In genomic region chr12:124994435-124994975, GRCh38 we compare ENCODE assay signal across 8 cellular contexts. TPM values are rescaled to one million over a fixed set of nuclear protein-coding genes. Genes with fewer than 3 reads are reported as not detected.
DNase-seq lines count a peak whose midpoint lies in the region; ATAC-seq lines count a peak whose summit lies in the region.

No MANE protein-coding gene starts in this region.

- no peaks in the 10 kb centered on the region for H3K36me3 ChIP-seq in CD4-positive, alpha-beta memory T cell (ENCODE audit: insufficient read depth, low read length)
- H3K36me3 ChIP-seq in NT2/D1 (ENCODE audit: insufficient read depth, insufficient read length, low read length), result no peaks in the 10 kb centered on the region

- peaks cover 0 to 2% (median 0%) of the 10 kb centered on the region in 8 donors for H3K9me3 Mint-ChIP-seq in CD4-positive, alpha-beta memory T cell
- no peaks in the 10 kb centered on the region for H3K9me3 Mint-ChIP-seq in central memory CD8-positive, alpha-beta T cell

- peaks cover 0 to 7% of the 10 kb centered on the region in 2 donors for H3K36me3 Mint-ChIP-seq in CD4-positive, alpha-beta memory T cell
- H3K36me3 Mint-ChIP-seq in central memory CD8-positive, alpha-beta T cell (ENCODE audit: insufficient read depth), result peaks cover 8% of the 10 kb centered on the region

- peak overlapping the region; percentile 11 for H3K27ac ChIP-seq in CD4-positive, alpha-beta memory T cell (ENCODE audit: low read depth, low read length)

- peak overlapping the region; percentile 48 to 88 (median 77) for H3K27ac Mint-ChIP-seq in CD4-positive, alpha-beta memory T cell
- H3K27ac Mint-ChIP-seq in central memory CD8-positive, alpha-beta T cell (ENCODE audit: low read depth), result peak overlapping the region; percentile 51

- H3K4me1 Mint-ChIP-seq in CD4-positive, alpha-beta memory T cell, result peaks cover 14 to 30% (median 22%) of the 10 kb centered on the region in 4 donors
- H3K4me1 Mint-ChIP-seq in central memory CD8-positive, alpha-beta T cell, result peaks cover 22% of the 10 kb centered on the region

- DNase-seq in CD4-positive, alpha-beta memory T cell, result no peak
- DNase-seq in NT2/D1 (ENCODE audit: low read depth, low spot score) (no peak), mucosa of gallbladder (ENCODE audit: low spot score) (peak; percentile 38), NCI-H128 (lab: John Stamatoyannopoulos, UW; ENCODE audit: unreplicated experiment) (no peak)
- no peak for DNase-seq in central memory CD8-positive, alpha-beta T cell (ENCODE audit: low spot score in 2 of 2)

- H3K9ac ChIP-seq in NT2/D1 (ENCODE audit: insufficient read length, low read depth), result peak overlapping the region; percentile 85

- H3K27me3 ChIP-seq in CD4-positive, alpha-beta memory T cell (ENCODE audit: insufficient read depth, low read length), result no peaks in the 10 kb centered on the region
- H3K27me3 ChIP-seq in NT2/D1 (ENCODE audit: insufficient read depth, insufficient read length), result peaks cover 4% of the 10 kb centered on the region

- no peaks in the 10 kb centered on the region for H3K9me3 ChIP-seq in CD4-positive, alpha-beta memory T cell (ENCODE audit: control insufficient read depth in 1 of 2, low read length in 2 of 2)
- H3K9me3 ChIP-seq in NT2/D1 (ENCODE audit: insufficient read depth, low read length), result no peaks in the 10 kb centered on the region

- peak overlapping the region; percentile 54 to 78 for H3K4me3 ChIP-seq in CD4-positive, alpha-beta memory T cell (ENCODE audit: low read length in 2 of 2)
- H3K4me3 ChIP-seq in NT2/D1 (ENCODE audit: insufficient read length, low read depth), result peak overlapping the region; percentile 73

- CTCF ChIA-PET in CD4-positive, alpha-beta memory T cell (lab: Charles Lee; ENCODE audit: partially characterized antibody), result interaction anchor here (1.0 to 2.0 kb wide), 4 partner anchors 54 to 88 kb away, joined by 3 to 6 read pairs (median 4); partner anchors contain the start of gene AACS

- H3K27me3 Mint-ChIP-seq in CD4-positive, alpha-beta memory T cell, result no peaks in the 10 kb centered on the region
- H3K27me3 Mint-ChIP-seq in central memory CD8-positive, alpha-beta T cell, result no peaks in the 10 kb centered on the region

- peaks cover 23% of the 10 kb centered on the region for H3K4me1 ChIP-seq in CD4-positive, alpha-beta memory T cell (ENCODE audit: insufficient read depth, low read length)
- peaks cover 5% of the 10 kb centered on the region for H3K4me1 ChIP-seq in NT2/D1 (ENCODE audit: insufficient read depth, insufficient read length)

- ATAC-seq in GM21529 (IDR thresholded peaks at IDR 0.05; ENCODE audit: unreplicated experiment) (peak; percentile 35), HG02678 (IDR thresholded peaks at IDR 0.05; ENCODE audit: unreplicated experiment) (no peak), GM18517 (IDR thresholded peaks at IDR 0.05; ENCODE audit: unreplicated experiment) (no peak)
- no peak for ATAC-seq in central memory CD8-positive, alpha-beta T cell (replicated peaks; ENCODE audit: extremely low read depth, poor library complexity, severe bottlenecking)

- POLR2A ChIA-PET in CD4-positive, alpha-beta memory T cell (lab: Charles Lee; ENCODE audit: partially characterized antibody), result interaction anchor here (2.1 to 4.1 kb wide), 3 partner anchors 54 to 77 kb away, joined by 4 to 44 read pairs (median 17); partner anchors contain the start of gene UBC

- intact Hi-C loops in CD4-positive, alpha-beta memory T cell (cut with micrococcal nuclease), result no loop called here

- peak overlapping the region; percentile 87 to 93 (median 92) for H3K4me3 Mint-ChIP-seq in CD4-positive, alpha-beta memory T cell
- H3K4me3 Mint-ChIP-seq in central memory CD8-positive, alpha-beta T cell, result peak overlapping the region; percentile 94

RNA-seq across cellular contexts. Expression of gene BRI3BP, which starts 1.1 kb away (rescaled TPM):
- total RNA-seq in CD4-positive, alpha-beta memory T cell, result 1 to 10 TPM; 8.9 to 9.5 TPM
- 1 to 10 TPM; 1.7 to 4.2 TPM for polyA plus RNA-seq in CD4-positive, alpha-beta memory T cell
- total RNA-seq in mucosa of gallbladder, result 39.9 TPM

RNA-seq across cellular contexts. Expression of gene DHX37, which starts 5.6 kb away (rescaled TPM):
- total RNA-seq in CD4-positive, alpha-beta memory T cell, result 10 to 100 TPM; 26.8 to 27.2 TPM
- 1 to 10 TPM; 1.1 to 3.6 TPM for polyA plus RNA-seq in CD4-positive, alpha-beta memory T cell
- 21.0 TPM for total RNA-seq in mucosa of gallbladder
